Comparison of ENCODE assay signal across 23 cellular contexts in the genomic region with DNA sequence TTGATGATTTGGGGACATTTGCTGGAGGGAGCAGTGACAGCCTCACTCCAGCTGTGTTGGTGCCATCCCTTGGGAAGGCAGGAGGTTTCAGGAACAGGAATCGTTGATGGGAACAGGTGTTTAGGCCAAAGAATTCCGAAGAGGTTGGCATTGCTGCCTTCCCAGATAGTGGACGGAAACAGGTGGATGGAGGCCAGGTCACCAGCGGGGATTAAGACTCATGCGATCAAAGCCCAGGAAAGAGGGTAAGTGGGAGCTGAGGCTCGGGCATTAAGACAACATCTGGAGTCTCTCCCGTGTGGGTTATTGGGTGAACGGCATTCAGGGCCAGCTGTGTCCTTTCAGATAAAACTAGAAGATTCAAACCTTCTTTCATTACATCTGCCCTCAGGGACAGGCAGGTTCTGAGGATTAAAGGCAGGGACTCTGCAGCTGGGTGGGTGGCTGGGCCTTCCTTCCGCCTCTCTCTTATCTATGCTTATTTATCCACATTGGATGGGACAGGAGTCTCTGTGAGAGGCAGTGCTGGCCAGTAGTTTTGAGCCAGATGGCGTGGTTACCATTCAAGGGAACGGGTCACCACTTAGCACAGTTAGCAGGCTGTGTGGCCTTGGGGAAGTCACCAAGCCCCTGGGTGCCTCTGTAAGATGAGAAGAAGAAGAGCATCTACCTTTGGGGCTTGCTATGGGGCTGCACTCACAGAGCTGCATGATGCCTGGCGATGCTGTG.
"Had no signal": no experiment of that assay in that cellular context is flagged by ENCODE, and none has a peak within 500 bp of the region (broad histone marks: within the 10 kb centered on the region; RNA-seq: fewer than 3 reads in every experiment).

No MANE protein-coding gene starts in this region.

- DNase-seq: activated CD4-positive, alpha-beta T cell treated with anti-CD3 and anti-CD28 coated beads, Interleukin-2, amount 10 ng/mL, durations not matched to agents 7 days and 5 days; activated CD4-positive, CD25-positive, alpha-beta regulatory T cell treated with anti-CD3 and anti-CD28 coated beads, Interleukin-2, amount 50 U/mL, for 72 hours; activated CD8-positive, alpha-beta T cell treated with anti-CD3 and anti-CD28 coated beads, Interleukin-2, amount 10 ng/mL, durations not matched to agents 7 days and 5 days; activated gamma-delta T cell treated with Interleukin-2 at 50 U/mL for 16 hours; anterior cingulate cortex; body of pancreas; dermis blood vessel endothelial cell; effector CD8-positive, alpha-beta T cell; foreskin melanocyte; hippocampal formation; nephron progenitor cell; small intestine; stimulated activated CD4-positive, alpha-beta T cell treated with anti-CD3 and anti-CD28 coated beads, Interleukin-15, amount 100 ng/mL, for 24 hours; stimulated activated CD8-positive, alpha-beta memory T cell treated with anti-CD3 and anti-CD28 coated beads, Interleukin-4, amount 100 ng/mL, for 48 hours; stimulated activated naive CD4-positive, alpha-beta T cell; testis; trophoblast cell; WERI-Rb-1 had no signal

- H3K36me3 Mint-ChIP-seq: activated naive CD4-positive, alpha-beta T cell treated with anti-CD3 and anti-CD28 coated beads, Interleukin-2, amount 50 U/mL, for 24 hours had no signal

- H3K4me3 Mint-ChIP-seq: activated CD4-positive, alpha-beta T cell treated with anti-CD3 and anti-CD28 coated beads, Interleukin-2, amount 10 ng/mL, durations not matched to agents 7 days and 5 days; activated CD8-positive, alpha-beta T cell treated with anti-CD3 and anti-CD28 coated beads, Interleukin-2, amount 10 ng/mL, durations not matched to agents 7 days and 5 days; activated naive CD4-positive, alpha-beta T cell treated with anti-CD3 and anti-CD28 coated beads, Interleukin-2, amount 50 U/mL, for 24 hours; activated T-helper 1 cell treated with anti-CD3 and anti-CD28 coated beads, Interleukin-12 subunit alpha, Interleukin-12 subunit beta, Interleukin-2, Interleukin-4 antibody, amounts not matched to agents 30 ng/mL and 10 ng/mL and 1 ng/mL, durations not matched to agents 14 hours and 24 hours and 36 hours; memory B cell; nephron progenitor cell had no signal

- H3K9me3 Mint-ChIP-seq: activated CD4-positive, alpha-beta T cell treated with anti-CD3 and anti-CD28 coated beads, Interleukin-2, amount 10 ng/mL, durations not matched to agents 7 days and 5 days; activated naive CD4-positive, alpha-beta T cell treated with anti-CD3 and anti-CD28 coated beads, Interleukin-2, amount 50 U/mL, for 24 hours; activated T-helper 1 cell treated with anti-CD3 and anti-CD28 coated beads, Interleukin-12 subunit alpha, Interleukin-12 subunit beta, Interleukin-2, Interleukin-4 antibody, amounts not matched to agents 30 ng/mL and 10 ng/mL and 1 ng/mL, durations not matched to agents 14 hours and 24 hours and 36 hours; memory B cell had no signal

- ATAC-seq: activated CD8-positive, alpha-beta T cell treated with anti-CD3 and anti-CD28 coated beads, Interleukin-2, amount 10 ng/mL, durations not matched to agents 7 days and 5 days; body of pancreas; pancreas; right lobe of liver had no signal

- H3K27ac Mint-ChIP-seq: activated CD4-positive, alpha-beta T cell treated with anti-CD3 and anti-CD28 coated beads, Interleukin-2, amount 10 ng/mL, durations not matched to agents 7 days and 5 days; activated CD8-positive, alpha-beta T cell treated with anti-CD3 and anti-CD28 coated beads, Interleukin-2, amount 10 ng/mL, durations not matched to agents 7 days and 5 days; activated naive CD4-positive, alpha-beta T cell treated with anti-CD3 and anti-CD28 coated beads, Interleukin-2, amount 50 U/mL, for 24 hours; activated T-helper 1 cell treated with anti-CD3 and anti-CD28 coated beads, Interleukin-12 subunit alpha, Interleukin-12 subunit beta, Interleukin-2, Interleukin-4 antibody, amounts not matched to agents 30 ng/mL and 10 ng/mL and 1 ng/mL, durations not matched to agents 14 hours and 24 hours and 36 hours; memory B cell; nephron progenitor cell had no signal

- H3K4me1 Mint-ChIP-seq: activated CD4-positive, alpha-beta T cell treated with anti-CD3 and anti-CD28 coated beads, Interleukin-2, amount 10 ng/mL, durations not matched to agents 7 days and 5 days; activated naive CD4-positive, alpha-beta T cell treated with anti-CD3 and anti-CD28 coated beads, Interleukin-2, amount 50 U/mL, for 24 hours had no signal
